Comparison of ENCODE assay signal across 8 cellular contexts in genomic region chr5:141757402-141757801, GRCh38.
A peak's percentile ranks its signal among the peaks of the same experiment; 100 is the strongest.
DNase-seq lines count a peak whose midpoint lies in the region; ATAC-seq, FAIRE-seq and TF ChIP-seq lines count a peak whose summit lies in the region.

No MANE protein-coding gene starts in this region.

- no peak overlapping the region for H3K4me2 ChIP-seq in HCT116 (ENCODE audit: low read length)

- H3K4me1 Mint-ChIP-seq in activated CD4-positive, alpha-beta T cell treated with anti-CD3 and anti-CD28 coated beads for 36 hours: no peaks in the 10 kb centered on the region

- TF ChIP-seq POLR2A in HCT116 (IDR thresholded peaks at IDR 0.05; ENCODE audit: borderline replicate concordance, extremely low read depth, insufficient read depth, insufficient read length) (no peak), GM12892 (IDR thresholded peaks at IDR 0.05; ENCODE audit: low read depth, low read length) (no peak)

- H3K4me1 ChIP-seq in A673 (ENCODE audit: insufficient read depth, low read length, poor library complexity, severe bottlenecking) (no peaks in the 10 kb centered on the region), HCT116 (ENCODE audit: control insufficient read depth in 1 of 2, insufficient read depth in 2 of 2, low read length in 2 of 2) (peaks cover 0 to 9% of the 10 kb centered on the region in 2 experiments; a peak in 1 of 4 replicates), adipocyte (ENCODE audit: control insufficient read depth, insufficient read depth, low read length) (no peaks in the 10 kb centered on the region), kidney (ENCODE audit: control insufficient read depth in 1 of 2, insufficient read depth in 1 of 2, low read depth in 1 of 2, low read length in 2 of 2) (no peaks in the 10 kb centered on the region)

- TF ChIP-seq CTCF in A673 (conservative IDR thresholded peaks at IDR 0.05; ENCODE audit: low read depth, low read length): peak; percentile 44
- TF ChIP-seq CTCF in HCT116 (IDR thresholded peaks at IDR 0.05 in 2 of 3, conservative IDR thresholded peaks at IDR 0.05 in 1 of 3; ENCODE audit: borderline replicate concordance in 1 of 3, insufficient read depth in 1 of 3, low read depth in 2 of 3, low read length in 2 of 3): peak; percentile 61 to 75 (median 71)
- peak; percentile 34 for TF ChIP-seq CTCF in kidney (IDR thresholded peaks at IDR 0.05; ENCODE audit: borderline replicate concordance, extremely low read depth, insufficient read depth)

- no peak overlapping the region for H3K27ac Mint-ChIP-seq in activated CD4-positive, alpha-beta T cell treated with anti-CD3 and anti-CD28 coated beads for 36 hours

- no TSS peak for BruUV-seq in A673 (replicated peaks; lab: Mats Ljungman, UMichigan)
- BruUV-seq in HCT116 (replicated peaks; lab: Mats Ljungman, UMichigan): no TSS peak

- intact Hi-C loops in A673 (cut with micrococcal nuclease; ENCODE audit: unreplicated experiment) (no loop called here), HCT116 (cut with micrococcal nuclease) (loop anchor here (1.0 kb wide), 2 partner anchors 55 to 122 kb away; no protein-coding TSS in a partner anchor), kidney (cut with DNase I) (no loop called here)
- intact Hi-C loops in activated CD4-positive, alpha-beta T cell treated with anti-CD3 and anti-CD28 coated beads for 36 hours (cut with DNase I, micrococcal nuclease): no loop called here

- ATAC-seq in HCT116: peak; percentile 93
- ATAC-seq in activated CD4-positive, alpha-beta T cell treated with anti-CD3 and anti-CD28 coated beads for 36 hours: no peak

- no peak for DNase-seq in A673 (ENCODE audit: low spot score)
- DNase-seq in HCT116 (ENCODE audit: low read depth, low spot score): peak; percentile 34
- peak; percentile 42 for DNase-seq in adipocyte (ENCODE audit: low read depth)
- DNase-seq in kidney: no peak
- no peak for DNase-seq in activated CD4-positive, alpha-beta T cell treated with anti-CD3 and anti-CD28 coated beads for 36 hours
- no peak for DNase-seq in GM12892 (ENCODE audit: insufficient read length)
- no peak for DNase-seq in NCI-H128 (lab: John Stamatoyannopoulos, UW; ENCODE audit: unreplicated experiment)
- DNase-seq in activated CD4-positive, alpha-beta T cell treated with anti-CD3 and anti-CD28 coated beads, Interleukin-2, amount 50 U/mL, for 1 hour: no peak

- H3K9me2 ChIP-seq in HCT116 (ENCODE audit: insufficient read depth): no peaks in the 10 kb centered on the region

- H3K36me3 Mint-ChIP-seq in activated CD4-positive, alpha-beta T cell treated with anti-CD3 and anti-CD28 coated beads for 36 hours (ENCODE audit: low read depth): no peaks in the 10 kb centered on the region

- H3K27me3 ChIP-seq in A673 (replicated peaks; ENCODE audit: insufficient read depth, low read depth, low read length, poor library complexity): peaks cover 44% of the 10 kb centered on the region
- H3K27me3 ChIP-seq in HCT116 (ENCODE audit: insufficient read depth, low read length): peaks cover 3% of the 10 kb centered on the region; the same call in 1 of the 2 replicates
- H3K27me3 ChIP-seq in adipocyte (replicated peaks; ENCODE audit: control insufficient read depth, insufficient read depth, low read length): peaks cover 87% of the 10 kb centered on the region

- peaks cover 54% of the 10 kb centered on the region for H3K27me3 Mint-ChIP-seq in activated CD4-positive, alpha-beta T cell treated with anti-CD3 and anti-CD28 coated beads for 36 hours

- H4K20me1 ChIP-seq in HCT116 (ENCODE audit: insufficient read depth): no peaks in the 10 kb centered on the region

- no peak overlapping the region for H3K4me3 Mint-ChIP-seq in activated CD4-positive, alpha-beta T cell treated with anti-CD3 and anti-CD28 coated beads for 36 hours

- POLR2A ChIA-PET in A673 (lab: Charles Lee; ENCODE audit: low non-redundant PET): no interaction called here
- POLR2A ChIA-PET in HCT116 (lab: Charles Lee): interaction anchor here (1.1 kb wide), 2 partner anchors 121 to 124 kb away, joined by 3 read pairs; no protein-coding TSS in a partner anchor
- POLR2A ChIA-PET in activated CD4-positive, alpha-beta T cell treated with anti-CD3 and anti-CD28 coated beads for 36 hours (lab: Charles Lee): no interaction called here

- no peaks in the 10 kb centered on the region for H3K9me3 Mint-ChIP-seq in activated CD4-positive, alpha-beta T cell treated with anti-CD3 and anti-CD28 coated beads for 36 hours (ENCODE audit: low read depth)

- H3K36me3 ChIP-seq in A673 (ENCODE audit: insufficient read depth, low read length, poor library complexity, severe bottlenecking): no peaks in the 10 kb centered on the region
- H3K36me3 ChIP-seq in HCT116 (ENCODE audit: control insufficient read depth in 1 of 2, insufficient read depth in 2 of 2, low read length in 2 of 2): no peaks in the 10 kb centered on the region
- no peaks in the 10 kb centered on the region for H3K36me3 ChIP-seq in adipocyte (ENCODE audit: control insufficient read depth, insufficient read depth, low read length, severe bottlenecking)
- H3K36me3 ChIP-seq in kidney (ENCODE audit: control insufficient read depth in 1 of 2, insufficient read depth in 2 of 2, low read length in 2 of 2): no peaks in the 10 kb centered on the region

- no peak overlapping the region for H2AFZ ChIP-seq in HCT116 (ENCODE audit: low read depth, low read length, poor library complexity, severe bottlenecking)

- RAD21 ChIA-PET in HCT116 (lab: Charles Lee; ENCODE audit: low non-redundant PET in 1 of 2, low total read pairs in 2 of 2, uncharacterized antibody in 2 of 2, unreplicated experiment in 2 of 2): interaction anchor here (0.6 to 2.0 kb wide), 4 partner anchors 57 to 122 kb away, joined by 4 to 10 read pairs (median 4); partner anchors contain the start of gene PCDH1 (in 1 of the 2)

- H3K27ac ChIP-seq in A673 (ENCODE audit: low read depth, low read length, poor library complexity, severe bottlenecking) (no peak overlapping the region), HCT116 (ENCODE audit: low read depth, low read length) (no peak overlapping the region), kidney (ENCODE audit: low read depth in 2 of 2, low read length in 2 of 2) (no peak overlapping the region)

- CTCF ChIA-PET in A673 (lab: Charles Lee): interaction anchor here (0.5 to 1.9 kb wide), 5 partner anchors 54 to 286 kb away, joined by 3 to 20 read pairs (median 9); partner anchors contain the start of gene PCDH1
- CTCF ChIA-PET in HCT116 (lab: Charles Lee): interaction anchor here (0.6 to 4.2 kb wide), 12 partner anchors 10 to 213 kb away, joined by 3 to 26 read pairs (median 4); partner anchors contain the start of gene PCDH1
- CTCF ChIA-PET in activated CD4-positive, alpha-beta T cell treated with anti-CD3 and anti-CD28 coated beads for 36 hours (lab: Charles Lee): interaction anchor here (0.7 kb wide), 1 partner anchor 394 kb away, joined by 3 read pairs; no protein-coding TSS in a partner anchor

- H3K9ac ChIP-seq in HCT116 (ENCODE audit: low read length): no peak overlapping the region
- H3K9ac ChIP-seq in adipocyte (ENCODE audit: low read length): no peak overlapping the region
- H3K9ac ChIP-seq in kidney (ENCODE audit: low read length in 2 of 2): no peak overlapping the region

- FAIRE-seq in kidney (lab: Jason Lieb, UNC) (no peak), GM12892 (lab: Jason Lieb, UNC) (no peak)

- TF ChIP-seq RAD21 in HCT116 (IDR thresholded peaks at IDR 0.05; ENCODE audit: low read depth): peak; percentile 85

- H3K4me3 ChIP-seq in A673 (ENCODE audit: low read depth, low read length, poor library complexity, severe bottlenecking): no peak overlapping the region
- H3K4me3 ChIP-seq in HCT116 (replicated peaks in 1 of 2; ENCODE audit: low read depth in 1 of 2, low read length in 2 of 2): no peak overlapping the region
- H3K4me3 ChIP-seq in adipocyte (ENCODE audit: low read length): no peak overlapping the region
- no peak overlapping the region for H3K4me3 ChIP-seq in kidney (ENCODE audit: low read length in 2 of 2)

- H3K9me3 ChIP-seq in A673 (ENCODE audit: low read depth, low read length, poor library complexity, severe bottlenecking) (no peaks in the 10 kb centered on the region), HCT116 (ENCODE audit: control insufficient read depth in 1 of 2, insufficient read depth in 1 of 2, low read depth in 1 of 2, low read length in 2 of 2) (no peaks in the 10 kb centered on the region), adipocyte (ENCODE audit: control insufficient read depth, low read length) (no peaks in the 10 kb centered on the region), kidney (ENCODE audit: control insufficient read depth in 1 of 2, low read length in 2 of 2) (no peaks in the 10 kb centered on the region)

- no peaks in the 10 kb centered on the region for H3K79me2 ChIP-seq in HCT116 (ENCODE audit: insufficient read depth, low read length)

TF ChIP-seq in HCT116, 20 proteins besides CTCF, POLR2A, EP300 and RAD21:
- no peak for TF ChIP-seq EZH2phosphoT487 (IDR thresholded peaks at IDR 0.05; ENCODE audit: borderline replicate concordance)
- TF ChIP-seq SRF (IDR thresholded peaks at IDR 0.05; ENCODE audit: low read depth): no peak
- TF ChIP-seq YY1 (IDR thresholded peaks at IDR 0.05; ENCODE audit: extremely low read depth, insufficient replicate concordance, low read depth, low read length): peak; percentile 9

Comparison
In these comparisons a context has a peak if more than half of its experiments do, and no peak if none do; other contexts are left out.
1. DNase-seq: peak in HCT116 (single experiment) and adipocyte (single experiment); none in A673 (single experiment), kidney (single experiment), activated CD4-positive, alpha-beta T cell treated with anti-CD3 and anti-CD28 coated beads for 36 hours (single experiment), GM12892 (single experiment), NCI-H128 (single experiment) and activated CD4-positive, alpha-beta T cell treated with anti-CD3 and anti-CD28 coated beads, Interleukin-2, amount 50 U/mL, for 1 hour (single experiment).
2. Peak in every context shown above with its lines, with median percentiles within 50 percentile points of each other: CTCF ChIP-seq.